ENCODE assay signal across 8 cellular contexts in the genomic region with DNA sequence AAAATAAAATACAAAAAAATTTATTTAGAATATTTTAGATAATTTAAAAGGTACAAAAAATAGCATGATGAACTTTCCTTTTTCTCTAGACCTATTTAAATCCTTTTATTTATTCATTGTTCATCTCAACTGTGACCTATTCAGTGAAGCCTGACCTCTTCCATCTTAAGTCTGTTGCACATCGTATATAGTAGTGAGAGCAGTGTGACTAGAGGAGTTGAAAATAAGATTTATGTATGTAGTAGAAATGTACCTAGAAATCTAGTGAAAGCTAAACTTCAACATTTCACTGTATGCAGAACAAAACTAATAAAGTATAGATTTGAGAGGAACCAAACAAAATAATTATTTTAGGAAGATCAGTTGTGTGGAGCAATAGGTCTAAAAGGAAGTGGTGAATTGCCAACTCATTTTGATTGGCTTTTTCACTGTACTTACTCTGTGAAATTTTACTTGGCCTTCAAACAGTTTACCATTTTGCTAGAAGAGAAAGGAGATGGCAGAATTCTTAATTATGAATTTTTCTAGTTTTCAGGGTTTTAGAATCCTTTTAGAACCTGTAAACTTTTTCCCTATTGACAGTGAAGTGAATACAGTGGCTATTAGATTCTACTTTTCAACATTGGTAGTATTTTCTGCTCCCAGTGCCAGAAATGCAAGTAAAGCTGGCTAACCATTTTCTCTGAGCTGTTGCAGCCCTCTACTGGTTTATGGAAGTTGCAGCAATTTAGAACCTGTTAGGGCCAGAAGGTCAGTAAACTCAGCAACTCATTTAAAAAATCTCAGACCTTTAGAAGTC. TPM values are rescaled to one million over a fixed set of nuclear protein-coding genes. Genes with fewer than 3 reads are reported as not detected.
A peak's percentile ranks its signal among the peaks of the same experiment; 100 is the strongest.
DNase-seq lines count a peak whose midpoint lies in the region; ATAC-seq and TF ChIP-seq lines count a peak whose summit lies in the region.

No MANE protein-coding gene starts in this region.

- no peak overlapping the region for H3K4me3 Mint-ChIP-seq in activated naive CD4-positive, alpha-beta T cell treated with anti-CD3 and anti-CD28 coated beads, Interleukin-2, amount 10 ng/mL, durations not matched to agents 7 days and 5 days
- no peak overlapping the region for H3K4me3 Mint-ChIP-seq in progenitor cell of endocrine pancreas (ENCODE audit: low read depth)

- H3K27ac Mint-ChIP-seq in activated naive CD4-positive, alpha-beta T cell treated with anti-CD3 and anti-CD28 coated beads, Interleukin-2, amount 10 ng/mL, durations not matched to agents 7 days and 5 days = peak overlapping the region; percentile 81
- H3K27ac Mint-ChIP-seq in progenitor cell of endocrine pancreas = peak overlapping the region; percentile 1

- no peaks in the 10 kb centered on the region for H3K27me3 Mint-ChIP-seq in activated naive CD4-positive, alpha-beta T cell treated with anti-CD3 and anti-CD28 coated beads, Interleukin-2, amount 10 ng/mL, durations not matched to agents 7 days and 5 days
- no peaks in the 10 kb centered on the region for H3K27me3 Mint-ChIP-seq in progenitor cell of endocrine pancreas

- DNase-seq in AG08395 (ENCODE audit: low spot score) = peak; percentile 70
- peak; percentile 33 for DNase-seq in GM10248 (ENCODE audit: extremely low spot score)
- DNase-seq in NCI-H446 treated with DMSO at 0.1 percent for 48 hours (lab: John Stamatoyannopoulos, UW) = peak; percentile 23
- peak; percentile 38 for DNase-seq in activated naive CD4-positive, alpha-beta T cell treated with anti-CD3 and anti-CD28 coated beads, Interleukin-2, amount 10 ng/mL, durations not matched to agents 7 days and 5 days
- DNase-seq in germinal center (ENCODE audit: low spot score) = peak; percentile 51
- no peak for DNase-seq in progenitor cell of endocrine pancreas (ENCODE audit: low spot score, unreplicated experiment)
- no peak for DNase-seq in NCI-H187 (lab: John Stamatoyannopoulos, UW)

- peaks cover 70% of the 10 kb centered on the region for H3K4me1 Mint-ChIP-seq in activated naive CD4-positive, alpha-beta T cell treated with anti-CD3 and anti-CD28 coated beads, Interleukin-2, amount 10 ng/mL, durations not matched to agents 7 days and 5 days
- peaks cover 7% of the 10 kb centered on the region for H3K4me1 Mint-ChIP-seq in progenitor cell of endocrine pancreas (ENCODE audit: low read depth)

- CTCF ChIA-PET in GM10248 (lab: Yijun Ruan, JAX) = interaction anchor here (1.0 to 2.4 kb wide), 7 partner anchors 13 to 445 kb away, joined by 4 to 11 read pairs (median 7); no protein-coding TSS in a partner anchor
- CTCF ChIA-PET in activated naive CD4-positive, alpha-beta T cell treated with anti-CD3 and anti-CD28 coated beads, Interleukin-2, amount 10 ng/mL, durations not matched to agents 7 days and 5 days (lab: Charles Lee) = interaction anchor here (0.7 to 2.5 kb wide), 8 partner anchors 12 to 452 kb away, joined by 3 to 31 read pairs (median 4); no protein-coding TSS in a partner anchor

- POLR2A ChIA-PET in GM10248 (lab: Yijun Ruan, JAX) = interaction anchor here (0.6 to 0.9 kb wide), 3 partner anchors 11 to 525 kb away, joined by 3 to 4 read pairs (median 4); a partner anchor contains a TSS

- ATAC-seq in HG03039 (IDR thresholded peaks at IDR 0.05; ENCODE audit: unreplicated experiment) = peak; percentile 39

- H3K36me3 Mint-ChIP-seq in activated naive CD4-positive, alpha-beta T cell treated with anti-CD3 and anti-CD28 coated beads, Interleukin-2, amount 10 ng/mL, durations not matched to agents 7 days and 5 days = peaks cover 6% of the 10 kb centered on the region
- no peaks in the 10 kb centered on the region for H3K36me3 Mint-ChIP-seq in progenitor cell of endocrine pancreas (ENCODE audit: insufficient read depth)

- no peaks in the 10 kb centered on the region for H3K9me3 Mint-ChIP-seq in activated naive CD4-positive, alpha-beta T cell treated with anti-CD3 and anti-CD28 coated beads, Interleukin-2, amount 10 ng/mL, durations not matched to agents 7 days and 5 days
- H3K9me3 Mint-ChIP-seq in progenitor cell of endocrine pancreas (ENCODE audit: low read depth) = no peaks in the 10 kb centered on the region

- TF ChIP-seq CTCF in GM10248 (IDR thresholded peaks at IDR 0.05; ENCODE audit: control extremely low read depth, extremely low read depth, low read depth, missing control alignments) (peak; percentile 79), progenitor cell of endocrine pancreas (IDR thresholded peaks at IDR 0.05; ENCODE audit: unreplicated experiment) (peak; percentile 66)

RNA-seq across cellular contexts. Expression of a gene that starts 11.1 kb away (rescaled TPM):
- 45.7 and 53.3 TPM in 2 replicates for total RNA-seq in progenitor cell of endocrine pancreas

RNA-seq across cellular contexts. Expression of a gene that starts 45.1 kb away (rescaled TPM):
- total RNA-seq in progenitor cell of endocrine pancreas = 119 and 124 TPM in 2 replicates

Comparison
In these comparisons a context has a peak if more than half of its experiments do, and no peak if none do; other contexts are left out.
1. DNase-seq: peak in AG08395 (single experiment), GM10248 (single experiment), NCI-H446 treated with DMSO at 0.1 percent for 48 hours (single experiment), activated naive CD4-positive, alpha-beta T cell treated with anti-CD3 and anti-CD28 coated beads, Interleukin-2, amount 10 ng/mL, durations not matched to agents 7 days and 5 days (single experiment) and germinal center (single experiment); none in progenitor cell of endocrine pancreas (single experiment) and NCI-H187 (0 of 2).